In genomic region chr3:148950806-148951205, GRCh38 we compare ENCODE assay signal across 3 cellular contexts.
TF ChIP-seq lines count a peak whose summit lies in the region.

No MANE protein-coding gene starts in this region.

TF ChIP-seq in SK-N-SH, 30 proteins besides CTCF, POLR2A, EP300 and RAD21:
- TF ChIP-seq FOSL2 (IDR thresholded peaks at IDR 0.05; ENCODE audit: borderline replicate concordance, low read depth) (no peak), MEF2A (IDR thresholded peaks at IDR 0.05; ENCODE audit: borderline replicate concordance, low read depth) (no peak), SMC3 (IDR thresholded peaks at IDR 0.05; ENCODE audit: low read depth, low read length) (no peak), MXI1 (IDR thresholded peaks at IDR 0.05; ENCODE audit: low read depth, low read length) (no peak), JUND (IDR thresholded peaks at IDR 0.05) (no peak), YY1 (IDR thresholded peaks at IDR 0.05; ENCODE audit: low read depth) (no peak)

TF ChIP-seq in SK-N-SH treated with all-trans-retinoic acid at 6 μM for 48 hours, 23 proteins besides CTCF, POLR2A, EP300 and RAD21:
- no peak for TF ChIP-seq ZFP30 (CRISPR knock-in tag; IDR thresholded peaks at IDR 0.05)
- no peak for TF ChIP-seq CSDC2 (CRISPR knock-in tag; IDR thresholded peaks at IDR 0.05)
- no peak for TF ChIP-seq CSRNP3 (CRISPR knock-in tag; IDR thresholded peaks at IDR 0.05)
- no peak for TF ChIP-seq RARB (CRISPR knock-in tag; IDR thresholded peaks at IDR 0.05)
- no peak for TF ChIP-seq ESRRG (CRISPR knock-in tag; IDR thresholded peaks at IDR 0.05)
- no peak for TF ChIP-seq GLIS3 (CRISPR knock-in tag; IDR thresholded peaks at IDR 0.05)
- TF ChIP-seq ZFP3 (CRISPR knock-in tag; IDR thresholded peaks at IDR 0.05): no peak
- no peak for TF ChIP-seq ZNF8 (CRISPR knock-in tag; IDR thresholded peaks at IDR 0.05)
- TF ChIP-seq OSR1 (CRISPR knock-in tag; IDR thresholded peaks at IDR 0.05): no peak
- no peak for TF ChIP-seq PATZ1 (CRISPR knock-in tag; IDR thresholded peaks at IDR 0.05; ENCODE audit: borderline replicate concordance)
- TF ChIP-seq TSHZ2 (CRISPR knock-in tag; IDR thresholded peaks at IDR 0.05): no peak
- no peak for TF ChIP-seq ARNTL (CRISPR knock-in tag; IDR thresholded peaks at IDR 0.05; ENCODE audit: borderline replicate concordance, low read depth)
- no peak for TF ChIP-seq POU6F1 (CRISPR knock-in tag; IDR thresholded peaks at IDR 0.05; ENCODE audit: borderline replicate concordance, low read depth)
- TF ChIP-seq ZNF70 (CRISPR knock-in tag; IDR thresholded peaks at IDR 0.05): no peak
- TF ChIP-seq TCF4 (CRISPR knock-in tag; IDR thresholded peaks at IDR 0.05; ENCODE audit: borderline replicate concordance): no peak
- TF ChIP-seq CREB5 (CRISPR knock-in tag; IDR thresholded peaks at IDR 0.05; ENCODE audit: low read depth): no peak
- no peak for TF ChIP-seq SNAI2 (CRISPR knock-in tag; IDR thresholded peaks at IDR 0.05)
- TF ChIP-seq ZC3H10 (CRISPR knock-in tag; IDR thresholded peaks at IDR 0.05): no peak
- no peak for TF ChIP-seq TOX (CRISPR knock-in tag; IDR thresholded peaks at IDR 0.05; ENCODE audit: borderline replicate concordance)
- no peak for TF ChIP-seq ISL1 (CRISPR knock-in tag; IDR thresholded peaks at IDR 0.05)

TF ChIP-seq in H1, 55 proteins besides CTCF, POLR2A, EP300 and RAD21:
- TF ChIP-seq NRF1 (IDR thresholded peaks at IDR 0.05; ENCODE audit: low read depth, low read length) (no peak), SRF (IDR thresholded peaks at IDR 0.05; ENCODE audit: low read depth, low read length) (no peak), ASH2L (IDR thresholded peaks at IDR 0.05; ENCODE audit: low read length) (no peak), BCL11A (IDR thresholded peaks at IDR 0.05; ENCODE audit: low read depth in 2 of 2, low read length in 2 of 2) (no peak), CBX8 (IDR thresholded peaks at IDR 0.05; ENCODE audit: borderline replicate concordance, low read depth, low read length) (no peak), RBBP5 (IDR thresholded peaks at IDR 0.05; ENCODE audit: borderline replicate concordance, low read depth, low read length) (no peak), MAFK (IDR thresholded peaks at IDR 0.05; ENCODE audit: low read depth, low read length) (no peak), SIN3A (conservative IDR thresholded peaks at IDR 0.05 in 1 of 2, IDR thresholded peaks at IDR 0.05 in 1 of 2; ENCODE audit: low read depth in 1 of 2, low read length in 2 of 2) (no peak), BACH1 (IDR thresholded peaks at IDR 0.05; ENCODE audit: low read length) (no peak), CHD1 (IDR thresholded peaks at IDR 0.05; ENCODE audit: low read depth, low read length) (no peak)
